In the genomic region with DNA sequence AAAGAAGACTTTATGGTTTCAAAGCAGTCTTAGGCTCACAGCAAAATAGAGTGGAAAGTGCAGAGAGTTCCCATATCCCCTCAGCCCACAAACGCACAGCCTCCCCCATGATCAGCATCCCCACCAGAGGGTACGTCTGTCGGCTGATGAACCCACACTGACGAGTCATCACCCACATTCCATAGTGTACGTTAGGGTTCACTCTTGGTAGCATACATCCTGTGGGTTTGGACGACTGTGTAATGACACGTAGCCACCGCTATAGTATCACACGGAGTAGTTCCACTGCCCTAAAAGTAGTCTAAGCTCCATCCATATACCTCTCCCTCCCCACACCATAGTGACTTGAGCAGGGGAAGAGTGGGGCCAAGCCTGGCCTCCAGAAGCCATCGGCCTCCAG, we compare ENCODE assay signal across 18 cellular contexts.
DNase-seq lines count a peak whose midpoint lies in the region; TF ChIP-seq lines count a peak whose summit lies in the region.
"Had no signal": no experiment of that assay in that cellular context is flagged by ENCODE, and none has a peak within 500 bp of the region (broad histone marks: within the 10 kb centered on the region; RNA-seq: fewer than 3 reads in every experiment).

No MANE protein-coding gene starts in this region.

- peaks cover 0 to 12% (median 0%) of the 10 kb centered on the region in 7 donors for H3K27me3 ChIP-seq in spleen (replicated peaks in 1 of 7)
- H3K27me3 ChIP-seq: SJSA1 had no signal

- CTCF ChIA-PET in HEK293 (lab: Yijun Ruan, JAX), result interaction anchor here (0.9 kb wide), 1 partner anchor 85 kb away, joined by 4 read pairs; no protein-coding TSS in a partner anchor

- H3K27ac ChIP-seq in HEK293 (ENCODE audit: extremely low read depth, low read depth, low read length), result no peak overlapping the region
- H3K27ac ChIP-seq in spleen, result no peak overlapping the region
- H3K27ac ChIP-seq: SJSA1 had no signal

- H3K4me1 ChIP-seq in HEK293 (ENCODE audit: control insufficient read depth, insufficient read depth, low read length), result no peaks in the 10 kb centered on the region
- peaks cover 0 to 27% (median 9%) of the 10 kb centered on the region in 6 donors for H3K4me1 ChIP-seq in spleen
- H3K4me1 ChIP-seq: SJSA1 had no signal

- no peak overlapping the region for H3K4me3 Mint-ChIP-seq in chondrocyte (ENCODE audit: unreplicated experiment)
- H3K4me3 Mint-ChIP-seq: CD4-positive, CD25-positive, alpha-beta regulatory T cell; HFFc6 had no signal

- POLR2A ChIA-PET in HEK293 (lab: Yijun Ruan, JAX), result no interaction called here

- peaks cover 12% of the 10 kb centered on the region for H3K9me3 Mint-ChIP-seq in chondrocyte (ENCODE audit: low read depth)

- intact Hi-C loops in spleen (cut with DNase I; ENCODE audit: low total_unique reads), result no loop called here

- peaks cover 10% of the 10 kb centered on the region for H3K4me1 Mint-ChIP-seq in chondrocyte (ENCODE audit: low read depth)
- H3K4me1 Mint-ChIP-seq: CD4-positive, CD25-positive, alpha-beta regulatory T cell had no signal

- WGBS in spleen, 5 donors, result 57 to 71% (median 62%) methylated on average over 10 of the region's 10 CpGs

- H3K4me3 ChIP-seq in HEK293 (ENCODE audit: low read depth, low read length) (no peak overlapping the region), spleen (no peak overlapping the region)
- H3K4me3 ChIP-seq: SJSA1 had no signal

- no peak for TF ChIP-seq POLR2A in spleen (IDR thresholded peaks at IDR 0.05)
- no peak for TF ChIP-seq POLR2A in erythroblast (IDR thresholded peaks at IDR 0.05; ENCODE audit: low read length)

- TF ChIP-seq CTCF in HEK293 (tag by site-specific recombination; IDR thresholded peaks at IDR 0.05) (no peak), chondrocyte (IDR thresholded peaks at IDR 0.05) (no peak), spleen (IDR thresholded peaks at IDR 0.05 in 8 of 11, conservative IDR thresholded peaks at IDR 0.05 in 3 of 11) (no peak)

- H3K9me3 ChIP-seq in HEK293 (ENCODE audit: control insufficient read depth, insufficient read depth, low read depth, low read length) (no peaks in the 10 kb centered on the region; the same call in 1 of the 2 replicates), spleen (peaks cover 0 to 16% (median 0%) of the 10 kb centered on the region in 8 donors)

- H3K36me3 ChIP-seq in HEK293 (ENCODE audit: control insufficient read depth in 2 of 2, insufficient read depth in 1 of 2, low read length in 2 of 2) (no peaks in the 10 kb centered on the region), spleen (no peaks in the 10 kb centered on the region)
- H3K36me3 ChIP-seq: SJSA1 had no signal

- H3K27me3 Mint-ChIP-seq in chondrocyte (ENCODE audit: low read depth), result peaks cover 22% of the 10 kb centered on the region

- peak; percentile 67 for DNase-seq in MV-4-11 (lab: John Stamatoyannopoulos, UW)
- DNase-seq in chondrocyte (ENCODE audit: low spot score), result peak; percentile 30
- peak; percentile 21 for DNase-seq in spleen
- DNase-seq in COLO829 (ENCODE audit: low spot score), result no peak
- DNase-seq in erythroblast (lab: John Stamatoyannopoulos, UW), result no peak
- DNase-seq in NAMALWA (ENCODE audit: low spot score), result no peak
- DNase-seq: ACHN; AML-193; CD4-positive, CD25-positive, alpha-beta regulatory T cell; DMS53; HFFc6; NCI-H1105; NCI-H1694; NCI-H2107; NCI-H226; NCI-H524 treated with DMSO at 0.1 percent for 48 hours had no signal

- H3K36me3 Mint-ChIP-seq in chondrocyte (ENCODE audit: low read depth), result peaks cover 6% of the 10 kb centered on the region
- H3K36me3 Mint-ChIP-seq: CD4-positive, CD25-positive, alpha-beta regulatory T cell had no signal

- no peak overlapping the region for H3K27ac Mint-ChIP-seq in chondrocyte (ENCODE audit: unreplicated experiment)
- H3K27ac Mint-ChIP-seq: CD4-positive, CD25-positive, alpha-beta regulatory T cell; HFFc6 had no signal

TF ChIP-seq in HEK293, 187 proteins besides CTCF, POLR2A, EP300 and RAD21:
- 0 out of 2 replicates have a peak, but pooled peaks have one; percentile 1 for TF ChIP-seq ZBTB17 (tag by site-specific recombination; IDR thresholded peaks at IDR 0.05)
- TF ChIP-seq ZNF785 (tag by site-specific recombination; IDR thresholded peaks at IDR 0.05), result no peak
- TF ChIP-seq ZNF664 (tag by site-specific recombination; IDR thresholded peaks at IDR 0.05), result no peak
- no peak for TF ChIP-seq ZFP37 (tag by site-specific recombination; IDR thresholded peaks at IDR 0.05)
- TF ChIP-seq GFI1B (tag by site-specific recombination; IDR thresholded peaks at IDR 0.05), result no peak
- no peak for TF ChIP-seq EGR2 (tag by site-specific recombination; IDR thresholded peaks at IDR 0.05; ENCODE audit: low read depth)
- TF ChIP-seq ZNF660 (tag by site-specific recombination; IDR thresholded peaks at IDR 0.05), result no peak
- no peak for TF ChIP-seq ZNF202 (tag by site-specific recombination; IDR thresholded peaks at IDR 0.05; ENCODE audit: borderline replicate concordance)
TF ChIP-seq in HEK293: peak in this region for 1.

Comparison
In these comparisons a context has a peak if more than half of its experiments do, and no peak if none do; other contexts are left out.
1. DNase-seq: peak in MV-4-11 (single experiment), chondrocyte (single experiment) and spleen (single experiment); none in COLO829 (single experiment), erythroblast (0 of 2) and NAMALWA (single experiment).